ENCODE assay signal across 26 cellular contexts in the genomic region with DNA sequence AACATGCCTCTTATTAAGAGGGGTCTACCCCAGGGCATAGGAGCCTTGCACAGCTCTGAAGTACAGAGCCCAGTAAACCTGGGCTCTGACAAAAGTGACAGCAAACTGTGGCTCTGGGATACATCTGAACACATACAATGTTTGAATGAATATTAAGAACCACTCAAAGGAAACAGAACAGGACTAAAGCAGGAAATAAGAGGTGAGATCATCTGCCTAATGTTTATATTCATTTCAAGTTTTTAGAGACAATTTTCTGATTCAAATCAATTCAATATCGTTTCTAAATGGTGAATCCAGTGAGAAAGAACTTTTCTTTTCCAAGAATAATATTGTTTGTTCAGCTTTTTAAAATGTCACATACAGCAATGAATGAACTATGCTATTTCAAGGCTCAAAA.
DNase-seq lines count a peak whose midpoint lies in the region; ATAC-seq and TF ChIP-seq lines count a peak whose summit lies in the region.
"Had no signal": no experiment of that assay in that cellular context is flagged by ENCODE, and none has a peak within 500 bp of the region (broad histone marks: within the 10 kb centered on the region; RNA-seq: fewer than 3 reads in every experiment).

No MANE protein-coding gene starts in this region.

- H3K4me3 Mint-ChIP-seq in mesothelial cell of epicardium, result no peak overlapping the region
- H3K4me3 Mint-ChIP-seq in glutamatergic neuron (ENCODE audit: unreplicated experiment), result no peak overlapping the region
- H3K4me3 Mint-ChIP-seq: B cell; CD8-positive, alpha-beta T cell had no signal

- H3K27me3 Mint-ChIP-seq in mesothelial cell of epicardium (ENCODE audit: low read depth) (no peaks in the 10 kb centered on the region), glutamatergic neuron (ENCODE audit: unreplicated experiment) (no peaks in the 10 kb centered on the region)
- H3K27me3 Mint-ChIP-seq: B cell had no signal

- intact Hi-C loops in A673 (cut with micrococcal nuclease; ENCODE audit: unreplicated experiment) (no loop called here), colonic mucosa (cut with DNase I) (no loop called here)

- H3K36me3 ChIP-seq in A673 (ENCODE audit: insufficient read depth, low read length, poor library complexity, severe bottlenecking) (no peaks in the 10 kb centered on the region), RWPE2 (ENCODE audit: low read depth) (no peaks in the 10 kb centered on the region), colonic mucosa (no peaks in the 10 kb centered on the region)
- H3K36me3 ChIP-seq: SJSA1 had no signal

- DNase-seq in A673 (ENCODE audit: low spot score), result peak; percentile 22
- peak; percentile 12 for DNase-seq in COLO668 (lab: John Stamatoyannopoulos, UW; ENCODE audit: unreplicated experiment)
- no peak for DNase-seq in RWPE2 (ENCODE audit: low spot score)
- no peak for DNase-seq in mesothelial cell of epicardium (ENCODE audit: low spot score in 2 of 2, unreplicated experiment in 2 of 2)
- no peak for DNase-seq in glutamatergic neuron
- no peak for DNase-seq in colonic mucosa
- no peak for DNase-seq in activated naive CD4-positive, alpha-beta T cell treated with anti-CD3 and anti-CD28 coated beads, Interleukin-2, amount 50 U/mL, for 16 hours
- DNase-seq: CD8-positive, alpha-beta T cell; DMS 273 treated with DMSO at 0.1 percent for 48 hours; DND-41; GOT3; NCI-H1048; NCI-H1417 treated with DMSO at 0.1 percent for 48 hours; NCI-H1930; NCI-H2107; NCI-H526; PC-3; Right ventricle myocardium superior; T-helper 2 cell had no signal

- CTCF ChIA-PET in A673 (lab: Charles Lee), result no interaction called here

- ATAC-seq in RWPE2 (ENCODE audit: low read depth) (no peak; the same call in 2 of the 3 replicates), GM18867 (IDR thresholded peaks at IDR 0.05; ENCODE audit: unreplicated experiment) (no peak)
- ATAC-seq: A549; CD8-positive, alpha-beta T cell; HCT116; PC-3 had no signal

- POLR2A ChIA-PET in A673 (lab: Charles Lee; ENCODE audit: low non-redundant PET), result no interaction called here

- H3K4me3 ChIP-seq in A673 (ENCODE audit: low read depth, low read length, poor library complexity, severe bottlenecking) (no peak overlapping the region), RWPE2 (ENCODE audit: severe bottlenecking) (no peak overlapping the region), colonic mucosa (no peak overlapping the region)
- H3K4me3 ChIP-seq: A549, SJSA1 had no signal

- H3K27ac ChIP-seq in A673 (ENCODE audit: low read depth, low read length, poor library complexity, severe bottlenecking) (no peak overlapping the region), RWPE2 (ENCODE audit: poor library complexity, severe bottlenecking) (peak overlapping the region; percentile 11), colonic mucosa (no peak overlapping the region)
- H3K27ac ChIP-seq: A549, C4-2B, HL-60, SJSA1 had no signal

- H3K9me3 ChIP-seq in A673 (ENCODE audit: low read depth, low read length, poor library complexity, severe bottlenecking) (no peaks in the 10 kb centered on the region), RWPE2 (ENCODE audit: severe bottlenecking) (no peaks in the 10 kb centered on the region), colonic mucosa (no peaks in the 10 kb centered on the region)
- H3K9me3 ChIP-seq: A549, SJSA1 had no signal

- H3K9me3 Mint-ChIP-seq in mesothelial cell of epicardium (peaks cover 4% of the 10 kb centered on the region), glutamatergic neuron (ENCODE audit: unreplicated experiment) (no peaks in the 10 kb centered on the region)
- H3K9me3 Mint-ChIP-seq: CD8-positive, alpha-beta T cell had no signal

- no peaks in the 10 kb centered on the region for H3K36me3 Mint-ChIP-seq in mesothelial cell of epicardium
- no peaks in the 10 kb centered on the region for H3K36me3 Mint-ChIP-seq in glutamatergic neuron (ENCODE audit: unreplicated experiment)
- H3K36me3 Mint-ChIP-seq: CD8-positive, alpha-beta T cell had no signal

- peaks cover 4% of the 10 kb centered on the region for H3K4me1 ChIP-seq in A673 (ENCODE audit: insufficient read depth, low read length, poor library complexity, severe bottlenecking)
- no peaks in the 10 kb centered on the region for H3K4me1 ChIP-seq in RWPE2 (ENCODE audit: insufficient read depth, poor library complexity, severe bottlenecking)
- H3K4me1 ChIP-seq in colonic mucosa, result no peaks in the 10 kb centered on the region
- H3K4me1 ChIP-seq: A549, SJSA1 had no signal

- H3K27ac Mint-ChIP-seq in mesothelial cell of epicardium (peak overlapping the region; percentile 77), glutamatergic neuron (ENCODE audit: unreplicated experiment) (no peak overlapping the region)
- H3K27ac Mint-ChIP-seq: B cell; CD8-positive, alpha-beta T cell had no signal

- no TSS peak for BruUV-seq in A673 (replicated peaks; lab: Mats Ljungman, UMichigan)

- no peaks in the 10 kb centered on the region for H3K27me3 ChIP-seq in A673 (replicated peaks; ENCODE audit: insufficient read depth, low read depth, low read length, poor library complexity)
- H3K27me3 ChIP-seq in RWPE2 (ENCODE audit: insufficient read depth, poor library complexity, severe bottlenecking), result no peaks in the 10 kb centered on the region
- H3K27me3 ChIP-seq in colonic mucosa, result no peaks in the 10 kb centered on the region
- H3K27me3 ChIP-seq: SJSA1 had no signal

- H3K4me1 Mint-ChIP-seq in mesothelial cell of epicardium (peaks cover 40% of the 10 kb centered on the region), glutamatergic neuron (ENCODE audit: low read depth, unreplicated experiment) (peaks cover 5% of the 10 kb centered on the region)
- H3K4me1 Mint-ChIP-seq: B cell had no signal

- H3K9ac ChIP-seq in colonic mucosa (ENCODE audit: low read depth in 2 of 2, low read length in 2 of 2), result no peak overlapping the region

- TF ChIP-seq CTCF in A673 (conservative IDR thresholded peaks at IDR 0.05; ENCODE audit: low read depth, low read length) (no peak), RWPE2 (IDR thresholded peaks at IDR 0.05; ENCODE audit: poor library complexity, severe bottlenecking) (no peak), mesothelial cell of epicardium (IDR thresholded peaks at IDR 0.05; ENCODE audit: unreplicated experiment) (no peak), glutamatergic neuron (IDR thresholded peaks at IDR 0.05; ENCODE audit: partially characterized antibody, unreplicated experiment) (no peak), colonic mucosa (IDR thresholded peaks at IDR 0.05) (no peak)

Comparison
In these comparisons a context has a peak if more than half of its experiments do, and no peak if none do; other contexts are left out.
1. DNase-seq: peak in A673 (single experiment) and COLO668 (single experiment); none in RWPE2 (single experiment), mesothelial cell of epicardium (0 of 2), glutamatergic neuron (single experiment), colonic mucosa (single experiment) and activated naive CD4-positive, alpha-beta T cell treated with anti-CD3 and anti-CD28 coated beads, Interleukin-2, amount 50 U/mL, for 16 hours (single experiment).